Comparison of ENCODE assay signal across 8 cellular contexts in genomic region chr4:104490770-104491395, GRCh38. TPM values are rescaled to one million over a fixed set of nuclear protein-coding genes. Genes with fewer than 3 reads are reported as not detected.
DNase-seq lines count a peak whose midpoint lies in the region; ATAC-seq and TF ChIP-seq lines count a peak whose summit lies in the region.

No MANE protein-coding gene starts in this region.

- WGBS in heart right ventricle, 2 donors: 0 to 1% methylated on average over 24 to 34 of the region's 40 CpGs

- H3K27ac ChIP-seq in SK-N-MC (no peak overlapping the region), heart right ventricle (peak overlapping the region in 9 of 10 donors; percentile 4 to 85 (median 79)), parathyroid adenoma (peak overlapping the region; percentile 87)

- peak overlapping the region; percentile 83 for H2AFZ ChIP-seq in parathyroid adenoma

- H3K4me2 ChIP-seq in parathyroid adenoma (ENCODE audit: low read length): peak overlapping the region; percentile 87

- H3K27me3 ChIP-seq in GM06990 (replicated peaks; ENCODE audit: control insufficient read depth, insufficient read depth, low read length): no peaks in the 10 kb centered on the region
- no peaks in the 10 kb centered on the region for H3K27me3 ChIP-seq in HAP-1 (ENCODE audit: low read depth)
- H3K27me3 ChIP-seq in MG63: peaks cover 2% of the 10 kb centered on the region; the same call in 1 of the 2 replicates
- H3K27me3 ChIP-seq in adipocyte (replicated peaks; ENCODE audit: control insufficient read depth, insufficient read depth, low read length): peaks cover 29% of the 10 kb centered on the region
- H3K27me3 ChIP-seq in heart right ventricle: peaks cover 0 to 71% (median 0%) of the 10 kb centered on the region in 7 donors
- H3K27me3 ChIP-seq in parathyroid adenoma (ENCODE audit: control insufficient read depth, insufficient read depth, low read length): no peaks in the 10 kb centered on the region

- in situ Hi-C loops in HAP-1 (cut with MboI; ENCODE audit: low sequenced_read_pairs): no loop called here

- TF ChIP-seq CTCF in GM06990 (IDR thresholded peaks at IDR 0.05; ENCODE audit: insufficient read depth, low read length, poor library complexity, severe bottlenecking) (no peak), heart right ventricle (IDR thresholded peaks at IDR 0.05) (no peak), parathyroid adenoma (IDR thresholded peaks at IDR 0.05) (no peak)

- H3K4me1 ChIP-seq in HAP-1 (peaks cover 18% of the 10 kb centered on the region), adipocyte (ENCODE audit: control insufficient read depth, insufficient read depth, low read length) (peaks cover 8% of the 10 kb centered on the region), heart right ventricle (peaks cover 0 to 32% (median 18%) of the 10 kb centered on the region in 9 donors), parathyroid adenoma (peaks cover 3% of the 10 kb centered on the region)

- intact Hi-C loops in heart right ventricle (cut with DNase I): loop anchor here in 1 of 10 donors (5.0 to 10.0 kb wide), 2 partner anchors 101 to 244 kb away; no protein-coding TSS in a partner anchor

- ATAC-seq in heart right ventricle: peak; percentile 30 to 74 (median 46)

- H3K4me3 ChIP-seq in GM06990 (replicated peaks; ENCODE audit: low read depth, low read length) (peak overlapping the region; percentile 87), HAP-1 (peak overlapping the region; percentile 48), MG63 (0 out of 2 replicates have a peak overlapping the region, but pooled peaks have one; percentile 16), SK-N-MC (peak overlapping the region; percentile 83), adipocyte (ENCODE audit: low read length) (peak overlapping the region; percentile 81), heart right ventricle (peak overlapping the region; percentile 36 to 77 (median 60)), parathyroid adenoma (ENCODE audit: low read depth, low read length) (peak overlapping the region; percentile 60)

- H3K9ac ChIP-seq in SK-N-MC (ENCODE audit: insufficient read length) (peak overlapping the region; percentile 4), adipocyte (ENCODE audit: low read length) (no peak overlapping the region), parathyroid adenoma (no peak overlapping the region)

- H3K9me3 ChIP-seq in HAP-1: no peaks in the 10 kb centered on the region
- no peaks in the 10 kb centered on the region for H3K9me3 ChIP-seq in MG63
- H3K9me3 ChIP-seq in SK-N-MC (ENCODE audit: low read depth, low read length): no peaks in the 10 kb centered on the region
- no peaks in the 10 kb centered on the region for H3K9me3 ChIP-seq in adipocyte (ENCODE audit: control insufficient read depth, low read length)
- no peaks in the 10 kb centered on the region for H3K9me3 ChIP-seq in heart right ventricle
- H3K9me3 ChIP-seq in parathyroid adenoma (ENCODE audit: control insufficient read depth, low read length): no peaks in the 10 kb centered on the region

- H3K79me2 ChIP-seq in parathyroid adenoma: no peaks in the 10 kb centered on the region

- H3K36me3 ChIP-seq in GM06990 (ENCODE audit: control insufficient read depth, insufficient read depth, low read length) (no peaks in the 10 kb centered on the region; the same call in 1 of the 2 replicates), HAP-1 (replicated peaks) (no peaks in the 10 kb centered on the region), MG63 (no peaks in the 10 kb centered on the region), SK-N-MC (ENCODE audit: insufficient read depth, low read length) (no peaks in the 10 kb centered on the region), adipocyte (ENCODE audit: control insufficient read depth, insufficient read depth, low read length, severe bottlenecking) (no peaks in the 10 kb centered on the region), heart right ventricle (no peaks in the 10 kb centered on the region), parathyroid adenoma (ENCODE audit: control insufficient read depth, insufficient read depth, low read length) (no peaks in the 10 kb centered on the region)

- DNase-seq in GM06990 (ENCODE audit: extremely low read depth, insufficient read length) (peak; percentile 80), HAP-1 (ENCODE audit: low spot score in 2 of 2) (peak; percentile 65 to 89), MG63 (peak; percentile 9), SK-N-MC (ENCODE audit: low read depth, low spot score) (no peak), adipocyte (ENCODE audit: low read depth) (peak; percentile 47), heart right ventricle (peak; percentile 81 to 85), AML-193 (lab: John Stamatoyannopoulos, UW) (no peak)

RNA-seq across cellular contexts. Expression of gene CXXC4, which starts 3.8 kb away (rescaled TPM):
- not detected in 2 replicates for total RNA-seq in MG63 (2014; rRNA removed; shearing (Covaris generic); ENCODE audit: low replicate concordance)
- total RNA-seq in heart right ventricle: 1 to 10 TPM; 1.2 to 6.0 (median 4.6) TPM
- polyA plus RNA-seq in heart right ventricle: 1 to 10 TPM in 1 of 2 donors, under 1 TPM in 1; 0.46 to 1.8 TPM

Comparison
In these comparisons a context has a peak if more than half of its experiments do, and no peak if none do; other contexts are left out.
1. DNase-seq: peak in GM06990 (single experiment), HAP-1 (2 of 2), MG63 (single experiment), adipocyte (single experiment) and heart right ventricle (2 of 2); none in SK-N-MC (single experiment) and AML-193 (0 of 2).
2. H3K4me3 ChIP-seq: peak in every context shown above with its lines; median percentile 87 in GM06990; 83 in SK-N-MC; 81 in adipocyte; 60 in heart right ventricle; 60 in parathyroid adenoma; 48 in HAP-1; 16 in MG63.